17 cellular contexts compared by ENCODE assay signal in genomic region chr20:63294536-63294900, GRCh38. TPM values are rescaled to one million over a fixed set of nuclear protein-coding genes. Genes with fewer than 3 reads are reported as not detected.
A peak's percentile ranks its signal among the peaks of the same experiment; 100 is the strongest.
DNase-seq lines count a peak whose midpoint lies in the region; ATAC-seq and TF ChIP-seq lines count a peak whose summit lies in the region.
"Had no signal": no experiment of that assay in that cellular context is flagged by ENCODE, and none has a peak within 500 bp of the region (broad histone marks: within the 10 kb centered on the region; RNA-seq: fewer than 3 reads in every experiment).

No MANE protein-coding gene starts in this region.

- H2BK20ac ChIP-seq in IMR-90 (ENCODE audit: low read depth, low read length) = no peak overlapping the region

- H4K8ac ChIP-seq in IMR-90 (ENCODE audit: low read depth in 2 of 2, low read length in 2 of 2) = no peak overlapping the region
- no peak overlapping the region for H4K8ac ChIP-seq in mesendoderm (ENCODE audit: low read depth, low read length)

- H3K36me3 Mint-ChIP-seq in type B pancreatic cell = no peaks in the 10 kb centered on the region
- H3K36me3 Mint-ChIP-seq in stimulated activated memory B cell treated with anti-CD40 and anti-IgM and Interleukin-4, amounts not matched to agents 10 μg/mL and 1 μg/mL and 100 μg/mL, for 72 hours = no peaks in the 10 kb centered on the region

- H3K27me3 Mint-ChIP-seq in type B pancreatic cell = peaks cover 16% of the 10 kb centered on the region
- H3K27me3 Mint-ChIP-seq in stimulated activated memory B cell treated with anti-CD40 and anti-IgM and Interleukin-4, amounts not matched to agents 10 μg/mL and 1 μg/mL and 100 μg/mL, for 72 hours = peaks cover 73% of the 10 kb centered on the region

- H2AK9ac ChIP-seq in IMR-90 (replicated peaks; ENCODE audit: low read depth, low read length, poor library complexity) = no peak overlapping the region

- POLR2A ChIA-PET in HEK293 (lab: Yijun Ruan, JAX) = interaction anchor here (0.7 kb wide), 1 partner anchor 879 kb away, joined by 3 read pairs; no protein-coding TSS in a partner anchor
- POLR2A ChIA-PET in IMR-90 (lab: Charles Lee; ENCODE audit: unreplicated experiment) = no interaction called here

- no peak overlapping the region for H3K9ac ChIP-seq in IMR-90 (ENCODE audit: low read depth, low read length)
- H3K9ac ChIP-seq in mesendoderm (ENCODE audit: low read length) = no peak overlapping the region
- H3K9ac ChIP-seq: GM23248 had no signal

- TF ChIP-seq RAD21 in IMR-90 (IDR thresholded peaks at IDR 0.05; ENCODE audit: low read length) = no peak

- TF ChIP-seq CTCF in HEK293 (tag by site-specific recombination; IDR thresholded peaks at IDR 0.05) = no peak
- TF ChIP-seq CTCF in IMR-90 (conservative IDR thresholded peaks at IDR 0.05; ENCODE audit: low read depth, low read length) = no peak
- TF ChIP-seq CTCF in type B pancreatic cell (conservative IDR thresholded peaks at IDR 0.05) = no peak

- dilution Hi-C loops in IMR-90 (cut with HindIII; ENCODE audit: low sequenced_read_pairs, unreplicated experiment) = no loop called here

- BruUV-seq in IMR-90 (replicated peaks; lab: Mats Ljungman, UMichigan) = no TSS peak

- no peak overlapping the region for H3K14ac ChIP-seq in IMR-90 (replicated peaks; ENCODE audit: low read depth, low read length)

- no peak for DNase-seq in IMR-90
- DNase-seq in mesendoderm = no peak
- DNase-seq in type B pancreatic cell (ENCODE audit: extremely low spot score, unreplicated experiment) = no peak
- DNase-seq in activated CD8-positive, alpha-beta memory T cell treated with anti-CD3 and anti-CD28 coated beads for 24 hours = no peak
- DNase-seq in mucosa of gallbladder (ENCODE audit: low spot score) = no peak
- DNase-seq: AML-193; Caco-2; CD4-positive, alpha-beta T cell; GDM1; GM23248; HCEC 1CT; HFFc6 had no signal

- intact Hi-C loops in IMR-90 (cut with micrococcal nuclease) = no loop called here

- H3K23ac ChIP-seq in IMR-90 (ENCODE audit: low read depth, low read length) (no peak overlapping the region), mesendoderm (ENCODE audit: low read length) (peak overlapping the region; percentile 80)

- H3K9me3 ChIP-seq in HEK293 (ENCODE audit: control insufficient read depth, insufficient read depth, low read depth, low read length) (no peaks in the 10 kb centered on the region), IMR-90 (ENCODE audit: control insufficient read depth, insufficient read depth, low read length) (peaks cover 2% of the 10 kb centered on the region; the same call in 1 of the 2 replicates)

- H3K4ac ChIP-seq in IMR-90 (ENCODE audit: low read depth, low read length) (no peak overlapping the region), mesendoderm (ENCODE audit: low read depth, low read length) (no peak overlapping the region)

- H4K20me1 ChIP-seq in IMR-90 (ENCODE audit: insufficient read depth, low read length) = peaks cover 32% of the 10 kb centered on the region

- H3K79me2 ChIP-seq in mesendoderm (ENCODE audit: control insufficient read depth, insufficient read depth, low read length) = no peaks in the 10 kb centered on the region

- no peak for TF ChIP-seq POLR2A in IMR-90 (IDR thresholded peaks at IDR 0.05; ENCODE audit: low read depth, low read length)

- H4K5ac ChIP-seq in IMR-90 (ENCODE audit: low read depth, low read length) (no peak overlapping the region), mesendoderm (ENCODE audit: low read length) (no peak overlapping the region)

- ATAC-seq in IMR-90 (ENCODE audit: low read depth) = no peak
- no peak for ATAC-seq in stimulated activated memory B cell treated with anti-CD40 and anti-IgM and Interleukin-4, amounts not matched to agents 10 μg/mL and 1 μg/mL and 100 μg/mL, for 72 hours
- ATAC-seq: HepG2 had no signal

- H4K91ac ChIP-seq in IMR-90 (ENCODE audit: insufficient read depth, low read depth, low read length) = no peak overlapping the region

- H3K4me3 ChIP-seq in HEK293 (ENCODE audit: low read depth, low read length) (no peak overlapping the region), IMR-90 (ENCODE audit: insufficient read depth, low read depth, low read length) (no peak overlapping the region), mesendoderm (ENCODE audit: low read length) (no peak overlapping the region)
- H3K4me3 ChIP-seq: GM23248 had no signal

- CTCF ChIA-PET in HEK293 (lab: Yijun Ruan, JAX) = interaction anchor here (0.8 to 7.4 kb wide), 4 partner anchors 15 to 87 kb away, joined by 4 to 85 read pairs (median 6); no protein-coding TSS in a partner anchor
- CTCF ChIA-PET in IMR-90 (lab: Yijun Ruan, JAX) = no interaction called here

- H3K27ac ChIP-seq in HEK293 (ENCODE audit: extremely low read depth, low read depth, low read length) (no peak overlapping the region), IMR-90 (ENCODE audit: insufficient read depth, low read length) (no peak overlapping the region), mesendoderm (ENCODE audit: low read depth, low read length) (no peak overlapping the region)
- H3K27ac ChIP-seq: C4-2B, GM23248 had no signal

- H2BK15ac ChIP-seq in IMR-90 (ENCODE audit: low read depth, low read length) = no peak overlapping the region
- no peak overlapping the region for H2BK15ac ChIP-seq in mesendoderm (replicated peaks; ENCODE audit: low read depth)

- H3K9me1 ChIP-seq in IMR-90 (ENCODE audit: insufficient read depth, low read length) = no peaks in the 10 kb centered on the region

- peak overlapping the region; percentile 36 for H3K27ac Mint-ChIP-seq in type B pancreatic cell
- H3K27ac Mint-ChIP-seq in stimulated activated memory B cell treated with anti-CD40 and anti-IgM and Interleukin-4, amounts not matched to agents 10 μg/mL and 1 μg/mL and 100 μg/mL, for 72 hours = no peak overlapping the region
- H3K27ac Mint-ChIP-seq: HFFc6 had no signal

- H3K9me3 Mint-ChIP-seq in type B pancreatic cell = no peaks in the 10 kb centered on the region
- H3K9me3 Mint-ChIP-seq in stimulated activated memory B cell treated with anti-CD40 and anti-IgM and Interleukin-4, amounts not matched to agents 10 μg/mL and 1 μg/mL and 100 μg/mL, for 72 hours = peaks cover 4% of the 10 kb centered on the region
- H3K9me3 Mint-ChIP-seq: CD4-positive, alpha-beta T cell; HFFc6 had no signal

- H3K4me3 Mint-ChIP-seq in type B pancreatic cell = no peak overlapping the region
- no peak overlapping the region for H3K4me3 Mint-ChIP-seq in stimulated activated memory B cell treated with anti-CD40 and anti-IgM and Interleukin-4, amounts not matched to agents 10 μg/mL and 1 μg/mL and 100 μg/mL, for 72 hours
- H3K4me3 Mint-ChIP-seq: CD4-positive, alpha-beta T cell; HFFc6 had no signal

- H2BK5ac ChIP-seq in IMR-90 (ENCODE audit: low read depth, low read length, poor library complexity, severe bottlenecking) (no peak overlapping the region), mesendoderm (ENCODE audit: low read length) (no peak overlapping the region)

- no peaks in the 10 kb centered on the region for H3K4me1 ChIP-seq in HEK293 (ENCODE audit: control insufficient read depth, insufficient read depth, low read length)
- H3K4me1 ChIP-seq in IMR-90 (ENCODE audit: control insufficient read depth, insufficient read depth, low read length) = no peaks in the 10 kb centered on the region
- H3K4me1 ChIP-seq in mesendoderm (ENCODE audit: control insufficient read depth, low read depth, low read length) = no peaks in the 10 kb centered on the region

- peaks cover 0 to 1% of the 10 kb centered on the region in 2 experiments; a peak in 1 of 3 replicates for H3K36me3 ChIP-seq in HEK293 (ENCODE audit: control insufficient read depth in 2 of 2, insufficient read depth in 1 of 2, low read length in 2 of 2)
- peaks cover 3% of the 10 kb centered on the region; the same call in 1 of the 2 replicates for H3K36me3 ChIP-seq in IMR-90 (ENCODE audit: control insufficient read depth, insufficient read depth, low read length)
- no peaks in the 10 kb centered on the region for H3K36me3 ChIP-seq in mesendoderm (ENCODE audit: control insufficient read depth, insufficient read depth, low read length)

- H3K4me1 Mint-ChIP-seq in type B pancreatic cell (ENCODE audit: unreplicated experiment) = no peaks in the 10 kb centered on the region
- peaks cover 6% of the 10 kb centered on the region for H3K4me1 Mint-ChIP-seq in stimulated activated memory B cell treated with anti-CD40 and anti-IgM and Interleukin-4, amounts not matched to agents 10 μg/mL and 1 μg/mL and 100 μg/mL, for 72 hours

- H3K79me1 ChIP-seq in IMR-90 (ENCODE audit: low read depth in 1 of 2, low read length in 2 of 2) (0 out of 4 replicates have a peak, but pooled peaks cover 0 to 3% of the 10 kb centered on the region in 2 experiments), mesendoderm (ENCODE audit: low read length) (no peaks in the 10 kb centered on the region)

- in situ Hi-C loops in IMR-90 (cut with MboI; ENCODE audit: low sequenced_read_pairs) = no loop called here

- no peak overlapping the region for H2AK5ac ChIP-seq in IMR-90 (ENCODE audit: low read depth, low read length)
- H2AK5ac ChIP-seq in mesendoderm (ENCODE audit: low read length) = no peak overlapping the region

- no peak overlapping the region for H2BK120ac ChIP-seq in IMR-90 (ENCODE audit: low read depth, low read length)
- H2BK120ac ChIP-seq in mesendoderm (ENCODE audit: low read depth, low read length) = no peak overlapping the region

- peak overlapping the region; percentile 58 for H2AFZ ChIP-seq in IMR-90 (replicated peaks; ENCODE audit: low read length, poor library complexity)
- H2AFZ ChIP-seq: GM23248 had no signal

- WGBS in IMR-90 (ENCODE audit: extremely low coverage in 2 of 2, insufficient read length in 1 of 2), 2 experiments = 82% methylated on average over 8 of the region's 12 CpGs; no CpG with 5 or more reads in 1 of the 2 experiments
- WGBS in mesendoderm (ENCODE audit: extremely low coverage, insufficient coverage, low lambda C conversion rate) = no CpG with 5 or more reads among the region's 12 CpGs

- H3K4me2 ChIP-seq in IMR-90 (ENCODE audit: low read depth, low read length) = no peak overlapping the region
- H3K4me2 ChIP-seq in mesendoderm (ENCODE audit: low read length) = no peak overlapping the region

- H3K18ac ChIP-seq in IMR-90 (ENCODE audit: low read depth, low read length) = no peak overlapping the region
- no peak overlapping the region for H3K18ac ChIP-seq in mesendoderm (ENCODE audit: low read length)

- H3K27me3 ChIP-seq in IMR-90 (ENCODE audit: control insufficient read depth, insufficient read depth, low read length) = peaks cover 41% of the 10 kb centered on the region
- H3K27me3 ChIP-seq in mesendoderm (ENCODE audit: insufficient read depth, low read length, poor library complexity) = peaks cover 4% of the 10 kb centered on the region

- H3K56ac ChIP-seq in IMR-90 (ENCODE audit: extremely low read depth, insufficient read depth, low read length) = no peak overlapping the region
- no peak overlapping the region for H3K56ac ChIP-seq in mesendoderm (ENCODE audit: low read length)

RNA-seq across cellular contexts. Expression of gene COL20A1, which starts 1.5 kb away (rescaled TPM):
- not detected in 2 replicates for total RNA-seq in IMR-90 (2012; rRNA removed)
- polyA plus RNA-seq in IMR-90 (2012; rRNA removed) = not detected in 2 replicates
- polyA plus RNA-seq in IMR-90 (2012; cell fraction: cytosol; rRNA removed) = not detected in 2 replicates
- polyA plus RNA-seq in IMR-90 (2012; cell fraction: nucleus; rRNA removed; ENCODE audit: low replicate concordance) = 0.07 and 0.10 TPM in 2 replicates
- polyA plus RNA-seq in mesendoderm (2013, experiment 1 of 2) = 0.04 TPM
- 0.04 TPM for polyA plus RNA-seq in mesendoderm (2013, experiment 2 of 2)
- total RNA-seq in type B pancreatic cell (ENCODE audit: low replicate concordance) = 0.36 and 0.43 TPM in 2 replicates
- total RNA-seq in mucosa of gallbladder = 0.14 TPM
- total RNA-seq: GM23248, HepG2 had no signal
- polyA plus RNA-seq: BJ, GM23248, HepG2 had no signal

RNA-seq across cellular contexts. Expression of gene ARFGAP1, which starts 21.9 kb away (rescaled TPM):
- total RNA-seq in IMR-90 (2012; rRNA removed) (54.7 and 59.1 TPM in 2 replicates), type B pancreatic cell (ENCODE audit: low replicate concordance) (132 and 141 TPM in 2 replicates), mucosa of gallbladder (106 TPM)
- 194 and 203 TPM in 2 replicates for polyA plus RNA-seq in IMR-90 (2012; rRNA removed)
- polyA plus RNA-seq in IMR-90 (2012; cell fraction: cytosol; rRNA removed) = 96.9 and 108 TPM in 2 replicates
- polyA plus RNA-seq in IMR-90 (2012; cell fraction: nucleus; rRNA removed; ENCODE audit: low replicate concordance) = 1,020 and 2,202 TPM in 2 replicates
- 36.8 TPM for polyA plus RNA-seq in mesendoderm (2013, experiment 1 of 2)
- 36.1 TPM for polyA plus RNA-seq in mesendoderm (2013, experiment 2 of 2)

RNA-seq across cellular contexts. Expression of gene NKAIN4, which starts 40.3 kb away (rescaled TPM):
- not detected in 2 replicates for total RNA-seq in IMR-90 (2012; rRNA removed)
- not detected in 2 replicates for polyA plus RNA-seq in IMR-90 (2012; rRNA removed)
- not detected in 2 replicates for polyA plus RNA-seq in IMR-90 (2012; cell fraction: cytosol; rRNA removed)
- not detected in 2 replicates for polyA plus RNA-seq in IMR-90 (2012; cell fraction: nucleus; rRNA removed; ENCODE audit: low replicate concordance)
- 0.41 TPM for polyA plus RNA-seq in mesendoderm (2013, experiment 1 of 2)
- 0.59 TPM for polyA plus RNA-seq in mesendoderm (2013, experiment 2 of 2)
- 6.5 and 10.2 TPM in 2 replicates for total RNA-seq in type B pancreatic cell (ENCODE audit: low replicate concordance)
- not detected for total RNA-seq in mucosa of gallbladder
- total RNA-seq: CD4-positive, alpha-beta T cell; GM23248; HepG2; HFFc6 had no signal
- polyA plus RNA-seq: BJ, GM23248, HepG2 had no signal

RNA-seq across cellular contexts. Expression of gene BIRC7, which starts 58.8 kb away (rescaled TPM):
- not detected in 2 replicates for total RNA-seq in IMR-90 (2012; rRNA removed)
- not detected in 2 replicates for polyA plus RNA-seq in IMR-90 (2012; rRNA removed)
- 0.02 TPM in 1 of 2 replicates, not detected in the other for polyA plus RNA-seq in IMR-90 (2012; cell fraction: cytosol; rRNA removed)
- not detected in 2 replicates for polyA plus RNA-seq in IMR-90 (2012; cell fraction: nucleus; rRNA removed; ENCODE audit: low replicate concordance)
- polyA plus RNA-seq in mesendoderm (2013, experiment 1 of 2) = not detected
- not detected for polyA plus RNA-seq in mesendoderm (2013, experiment 2 of 2)
- total RNA-seq in type B pancreatic cell (ENCODE audit: low replicate concordance) = 1.2 TPM in 1 of 2 replicates, not detected in the other
- total RNA-seq in mucosa of gallbladder = 0.14 TPM
- total RNA-seq: CD4-positive, alpha-beta T cell; GM23248; HFFc6 had no signal
- polyA plus RNA-seq: BJ, GM23248 had no signal
